ENCODE assay signal across 11 cellular contexts in the genomic region with DNA sequence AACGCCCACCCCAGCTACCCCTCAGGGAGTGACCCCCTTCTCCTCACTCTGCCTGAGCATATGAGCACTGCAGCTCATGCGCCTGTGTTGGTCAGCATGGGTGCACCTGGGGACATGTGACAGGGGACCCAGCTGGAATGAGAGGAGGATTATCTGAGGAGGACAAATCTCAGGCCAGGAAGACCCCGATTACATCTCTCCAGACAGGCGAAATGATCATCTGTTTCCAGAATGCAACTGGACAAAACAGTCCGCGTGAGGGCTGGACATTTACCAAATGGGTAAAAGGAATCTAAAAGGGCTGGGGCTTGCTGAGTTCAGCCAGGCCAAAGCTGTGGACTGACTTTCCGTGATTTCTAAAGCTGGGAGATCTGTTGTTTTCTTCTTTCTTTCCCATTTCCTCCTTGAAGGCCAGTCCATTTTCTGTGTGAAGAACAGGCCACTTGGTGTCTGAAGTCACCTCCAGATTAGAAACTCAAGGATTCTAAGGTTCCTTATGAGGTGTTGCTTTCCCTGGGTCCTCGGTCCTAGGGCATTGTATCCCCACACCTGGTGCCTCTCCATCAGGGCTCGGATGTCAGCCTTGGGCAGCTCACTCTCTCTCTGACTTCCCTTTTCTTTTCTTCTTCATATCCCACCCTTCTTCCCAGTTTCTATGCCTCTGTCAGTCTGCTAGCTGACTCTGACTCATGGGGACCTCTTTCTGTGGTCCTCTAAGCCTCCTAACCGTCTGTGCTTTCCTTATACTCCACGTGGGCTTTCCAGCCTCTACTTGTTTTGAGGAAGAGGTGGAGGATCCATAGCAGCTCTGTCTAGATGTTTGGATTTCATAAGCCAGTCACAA. TPM values are rescaled to one million over a fixed set of nuclear protein-coding genes. Genes with fewer than 3 reads are reported as not detected.
DNase-seq lines count a peak whose midpoint lies in the region; ATAC-seq and TF ChIP-seq lines count a peak whose summit lies in the region.
"Had no signal": no experiment of that assay in that cellular context is flagged by ENCODE, and none has a peak within 500 bp of the region (broad histone marks: within the 10 kb centered on the region; RNA-seq: fewer than 3 reads in every experiment).

No MANE protein-coding gene starts in this region.

- H3K4me1 Mint-ChIP-seq in nephron = peaks cover 56% of the 10 kb centered on the region
- H3K4me1 Mint-ChIP-seq: activated naive CD8-positive, alpha-beta T cell treated with anti-CD3 and anti-CD28 coated beads, Interleukin-2, amount 10 ng/mL, durations not matched to agents 7 days and 5 days; memory B cell had no signal

- no peaks in the 10 kb centered on the region for H3K27me3 ChIP-seq in upper lobe of right lung

- TF ChIP-seq CTCF in nephron (IDR thresholded peaks at IDR 0.05; ENCODE audit: unreplicated experiment in 3 of 3) = no peak
- TF ChIP-seq CTCF in upper lobe of right lung (IDR thresholded peaks at IDR 0.05) = no peak

- H3K4me1 ChIP-seq in upper lobe of right lung = peaks cover 43% of the 10 kb centered on the region

- peak overlapping the region; percentile 58 to 79 (median 63) for H3K4me3 Mint-ChIP-seq in nephron
- H3K4me3 Mint-ChIP-seq: activated naive CD8-positive, alpha-beta T cell treated with anti-CD3 and anti-CD28 coated beads, Interleukin-2, amount 10 ng/mL, durations not matched to agents 7 days and 5 days; memory B cell had no signal

- no peaks in the 10 kb centered on the region for H3K36me3 Mint-ChIP-seq in nephron (ENCODE audit: low read depth)
- H3K36me3 Mint-ChIP-seq: activated naive CD8-positive, alpha-beta T cell treated with anti-CD3 and anti-CD28 coated beads, Interleukin-2, amount 10 ng/mL, durations not matched to agents 7 days and 5 days; memory B cell had no signal

- peak overlapping the region; percentile 67 for H3K27ac ChIP-seq in upper lobe of right lung

- no peaks in the 10 kb centered on the region for H3K9me3 Mint-ChIP-seq in nephron
- H3K9me3 Mint-ChIP-seq: activated naive CD8-positive, alpha-beta T cell treated with anti-CD3 and anti-CD28 coated beads, Interleukin-2, amount 10 ng/mL, durations not matched to agents 7 days and 5 days; memory B cell had no signal

- no peaks in the 10 kb centered on the region for H3K36me3 ChIP-seq in upper lobe of right lung

- intact Hi-C loops in upper lobe of right lung (cut with DNase I) = no loop called here

- H3K27ac Mint-ChIP-seq in nephron = peak overlapping the region; percentile 95 to 96 (median 95)
- H3K27ac Mint-ChIP-seq: activated naive CD8-positive, alpha-beta T cell treated with anti-CD3 and anti-CD28 coated beads, Interleukin-2, amount 10 ng/mL, durations not matched to agents 7 days and 5 days; memory B cell had no signal

- ATAC-seq in upper lobe of right lung (peak; percentile 18), HG02642 (IDR thresholded peaks at IDR 0.05; ENCODE audit: poor library complexity, unreplicated experiment) (no peak), GM18498 (IDR thresholded peaks at IDR 0.05; ENCODE audit: unreplicated experiment) (no peak)

- no peak overlapping the region for H3K4me3 ChIP-seq in upper lobe of right lung

- DNase-seq in NOMO-1 treated with DMSO at 0.1 percent for 48 hours (lab: John Stamatoyannopoulos, UW; ENCODE audit: unreplicated experiment) (peak; percentile 23), NOMO-1 treated with dmso at 0.1 percent for 144 hours (lab: John Stamatoyannopoulos, UW; ENCODE audit: unreplicated experiment) (no peak), fibroblast of peridontal ligament (ENCODE audit: extremely low read depth) (peak; percentile 79), upper lobe of right lung (no peak)
- no peak for DNase-seq in stimulated activated naive CD4-positive, alpha-beta T cell (lab: John Stamatoyannopoulos, UW)
- DNase-seq: activated naive CD8-positive, alpha-beta T cell treated with anti-CD3 and anti-CD28 coated beads, Interleukin-2, amount 10 ng/mL, durations not matched to agents 7 days and 5 days; NCI-H524 had no signal

- no peaks in the 10 kb centered on the region for H3K9me3 ChIP-seq in upper lobe of right lung

- H3K27me3 Mint-ChIP-seq in nephron (ENCODE audit: low read depth) = no peaks in the 10 kb centered on the region

RNA-seq across cellular contexts. Expression of gene PLTP, which starts 8.2 kb away (rescaled TPM):
- 65.9 TPM for total RNA-seq in upper lobe of right lung

RNA-seq across cellular contexts. Expression of gene PCIF1, which starts 14.3 kb away (rescaled TPM):
- total RNA-seq in upper lobe of right lung = 43.1 TPM

RNA-seq across cellular contexts. Expression of gene CTSA, which starts 29.0 kb away (rescaled TPM):
- 164 TPM for total RNA-seq in upper lobe of right lung

RNA-seq across cellular contexts. Expression of gene NEURL2, which starts 29.2 kb away (rescaled TPM):
- total RNA-seq in upper lobe of right lung = 2.8 TPM

RNA-seq across cellular contexts. Expression of gene SPATA25, which starts 32.8 kb away (rescaled TPM):
- total RNA-seq in upper lobe of right lung = 1.3 TPM

Comparison
In these comparisons a context has a peak if more than half of its experiments do, and no peak if none do; other contexts are left out.
1. DNase-seq: peak in NOMO-1 treated with DMSO at 0.1 percent for 48 hours (single experiment) and fibroblast of peridontal ligament (single experiment); none in NOMO-1 treated with dmso at 0.1 percent for 144 hours (single experiment), upper lobe of right lung (single experiment) and stimulated activated naive CD4-positive, alpha-beta T cell (0 of 6).